Comparison of ENCODE assay signal across 25 cellular contexts in the genomic region with DNA sequence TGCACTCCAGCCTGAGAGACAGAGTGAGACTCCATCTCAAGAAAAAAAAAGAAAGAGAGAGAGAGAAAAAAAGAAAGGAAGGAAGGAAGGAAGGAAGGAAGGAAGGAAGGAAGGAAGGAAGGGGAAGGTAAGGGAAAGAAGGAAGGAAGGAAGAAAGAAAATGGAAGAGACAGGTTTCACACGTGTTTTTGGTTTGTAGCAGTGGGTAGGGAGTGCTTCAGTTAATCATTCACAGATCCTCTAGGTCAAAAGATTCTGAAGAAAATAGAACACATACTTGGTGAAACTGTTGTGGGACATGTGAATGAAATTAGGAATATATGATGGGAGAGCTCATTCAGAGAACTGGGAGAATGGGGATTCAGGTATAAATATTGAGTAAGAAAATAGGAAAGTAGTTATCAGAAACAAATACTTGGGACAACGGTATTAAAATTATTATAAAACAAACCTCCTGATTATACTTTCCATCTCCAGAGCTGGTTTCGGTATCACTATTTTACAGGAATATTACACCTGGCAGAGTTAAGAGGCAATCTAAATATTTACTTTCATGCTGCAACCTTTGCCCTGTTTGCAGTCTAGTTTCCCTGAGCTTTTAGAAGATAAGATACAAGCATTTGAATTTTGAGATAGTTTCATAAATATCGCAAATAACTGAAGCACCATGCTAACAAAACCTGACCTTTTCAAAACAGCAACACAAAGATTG. TPM values are rescaled to one million over a fixed set of nuclear protein-coding genes. Genes with fewer than 3 reads are reported as not detected.
DNase-seq lines count a peak whose midpoint lies in the region; ATAC-seq and TF ChIP-seq lines count a peak whose summit lies in the region.
"Had no signal": no experiment of that assay in that cellular context is flagged by ENCODE, and none has a peak within 500 bp of the region (broad histone marks: within the 10 kb centered on the region; RNA-seq: fewer than 3 reads in every experiment).

No MANE protein-coding gene starts in this region.

- H3K27me3 ChIP-seq in colonic mucosa (no peaks in the 10 kb centered on the region), BE2C (no peaks in the 10 kb centered on the region)
- H3K27me3 ChIP-seq: spleen, suprapubic skin had no signal

- TF ChIP-seq CTCF in colonic mucosa (IDR thresholded peaks at IDR 0.05) (no peak), mucosa of descending colon (IDR thresholded peaks at IDR 0.05) (no peak), BE2C (IDR thresholded peaks at IDR 0.05; ENCODE audit: low read depth, low read length) (no peak)

- no peaks in the 10 kb centered on the region for H3K4me1 ChIP-seq in colonic mucosa
- peaks cover 4% of the 10 kb centered on the region for H3K4me1 ChIP-seq in mucosa of descending colon (ENCODE audit: low read depth)
- no peaks in the 10 kb centered on the region for H3K4me1 ChIP-seq in BE2C
- H3K4me1 ChIP-seq: heart right ventricle, psoas muscle, spleen, suprapubic skin had no signal

- intact Hi-C loops in colonic mucosa (cut with DNase I) (no loop called here), mucosa of descending colon (cut with DNase I, micrococcal nuclease) (no loop called here)

- peak; percentile 77 for ATAC-seq in mucosa of descending colon
- no peak for ATAC-seq in HG02981 (IDR thresholded peaks at IDR 0.05; ENCODE audit: unreplicated experiment)
- ATAC-seq: heart right ventricle, psoas muscle had no signal

- H3K9me3 ChIP-seq in colonic mucosa (no peaks in the 10 kb centered on the region), mucosa of descending colon (no peaks in the 10 kb centered on the region), BE2C (no peaks in the 10 kb centered on the region)
- H3K9me3 ChIP-seq: heart right ventricle, psoas muscle, suprapubic skin had no signal

- H3K27ac ChIP-seq in colonic mucosa = peak overlapping the region; percentile 94
- H3K27ac ChIP-seq: heart right ventricle, psoas muscle, spleen, suprapubic skin, WERI-Rb-1 had no signal

- no peak overlapping the region for H3K4me3 ChIP-seq in colonic mucosa
- H3K4me3 ChIP-seq in mucosa of descending colon = no peak overlapping the region
- H3K4me3 ChIP-seq in BE2C (ENCODE audit: low read depth, low read length) = no peak overlapping the region
- H3K4me3 ChIP-seq: heart right ventricle, psoas muscle, spleen, suprapubic skin had no signal

- H3K9ac ChIP-seq in colonic mucosa (ENCODE audit: low read depth in 2 of 2, low read length in 2 of 2) = no peak overlapping the region

- no peaks in the 10 kb centered on the region for H3K36me3 ChIP-seq in colonic mucosa
- H3K36me3 ChIP-seq in mucosa of descending colon (ENCODE audit: low read depth) = no peaks in the 10 kb centered on the region
- no peaks in the 10 kb centered on the region for H3K36me3 ChIP-seq in BE2C
- H3K36me3 ChIP-seq: heart right ventricle, spleen, suprapubic skin, WERI-Rb-1 had no signal

- DNase-seq in NCI-H510A treated with DMSO at 0.1 percent for 48 hours (lab: John Stamatoyannopoulos, UW) (peak; percentile 41), NCI-H510A (lab: John Stamatoyannopoulos, UW) (no peak), colonic mucosa (peak; percentile 42), mucosa of descending colon (peak in 1 of 3 donors; percentile 54), NCI-H1092 treated with DMSO at 0.1 percent for 48 hours (lab: John Stamatoyannopoulos, UW) (no peak), retina (no peak), BE2C (no peak)
- DNase-seq: activated CD4-positive, alpha-beta memory T cell treated with anti-CD3 and anti-CD28 coated beads for 36 hours; activated naive CD4-positive, alpha-beta T cell treated with anti-CD3 and anti-CD28 coated beads, Interleukin-2, amount 10 ng/mL, durations not matched to agents 7 days and 5 days; activated T-cell treated with anti-CD3 and anti-CD28 coated beads, Interleukin-2, amount 50 U/mL, for 24 hours; aorta; CD4-positive, alpha-beta T cell; EL; H9; heart right ventricle; mesenchymal stem cell; NCI-H1417 treated with DMSO at 0.1 percent for 48 hours; NCI-H226; psoas muscle; Right ventricle myocardium superior; spleen; WERI-Rb-1 had no signal

RNA-seq across cellular contexts. Expression of gene MARVELD2, which starts 37.2 kb away (rescaled TPM):
- total RNA-seq in colonic mucosa (10 to 100 TPM; 51.0 to 51.2 TPM), mucosa of descending colon (10 to 100 TPM; 22.9 to 63.1 (median 48.0) TPM)
- not detected for polyA plus RNA-seq in BE2C (2012; ENCODE audit: insufficient read depth, insufficient read length, low read depth)
- total RNA-seq: LHCN-M2 had no signal

RNA-seq across cellular contexts. Expression of gene OCLN, which starts 40.5 kb away (rescaled TPM):
- total RNA-seq in colonic mucosa (100 to 1,000 TPM; 115 to 176 TPM), mucosa of descending colon (100 to 1,000 TPM in 2 of 3 donors, 10 to 100 TPM in 1; 50.2 to 134 (median 130) TPM)
- polyA plus RNA-seq in BE2C (2012; ENCODE audit: insufficient read depth, insufficient read length, low read depth) = 1.5 TPM

Comparison
In these comparisons a context has a peak if more than half of its experiments do, and no peak if none do; other contexts are left out.
1. DNase-seq: peak in NCI-H510A treated with DMSO at 0.1 percent for 48 hours (single experiment) and colonic mucosa (single experiment); none in NCI-H510A (single experiment), NCI-H1092 treated with DMSO at 0.1 percent for 48 hours (single experiment), retina (single experiment) and BE2C (single experiment).